ENCODE assay signal across 18 cellular contexts in the genomic region with DNA sequence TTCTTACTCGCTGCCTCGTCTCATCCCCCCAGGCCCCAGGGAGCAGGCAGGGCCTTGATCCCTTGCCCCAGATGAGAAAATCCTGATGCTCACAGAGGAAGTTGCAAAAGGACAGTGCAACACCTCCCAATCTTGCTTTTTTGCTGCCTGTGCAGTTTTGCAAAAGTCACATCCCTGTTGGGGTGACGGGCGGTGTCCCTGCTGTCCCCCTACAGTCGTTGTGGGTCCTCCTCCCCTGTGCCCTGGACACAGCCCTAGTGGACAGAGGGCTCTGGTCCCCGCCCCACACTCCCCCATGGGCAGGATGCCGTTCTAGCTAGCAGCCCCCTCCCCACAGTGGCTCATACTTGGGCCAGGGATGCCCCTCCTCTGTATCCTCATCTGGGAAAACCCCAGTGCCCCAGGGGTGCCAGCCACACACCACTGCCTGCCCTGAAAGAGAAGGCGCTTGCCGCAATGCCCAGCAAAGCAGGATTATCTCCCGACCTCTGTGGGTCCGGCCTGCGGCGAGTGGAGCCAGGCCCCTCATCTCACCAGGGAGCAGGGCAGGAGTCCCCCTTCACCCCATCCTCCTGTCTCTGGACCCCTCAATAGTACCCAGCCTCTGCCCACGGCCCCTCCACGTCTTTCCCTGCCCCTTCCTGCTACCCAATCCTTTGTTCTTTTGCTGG. TPM values are rescaled to one million over a fixed set of nuclear protein-coding genes. Genes with fewer than 3 reads are reported as not detected.
A peak's percentile ranks its signal among the peaks of the same experiment; 100 is the strongest.
DNase-seq lines count a peak whose midpoint lies in the region; ATAC-seq, FAIRE-seq and TF ChIP-seq lines count a peak whose summit lies in the region.
"Had no signal": no experiment of that assay in that cellular context is flagged by ENCODE, and none has a peak within 500 bp of the region (broad histone marks: within the 10 kb centered on the region; RNA-seq: fewer than 3 reads in every experiment).

No MANE protein-coding gene starts in this region.

- no peak for FAIRE-seq in A549 (lab: Jason Lieb, UNC)

- DNase-seq in A549 (ENCODE audit: low read depth in 1 of 2, low spot score in 1 of 2) (no peak), D341Med (ENCODE audit: low spot score) (peak; percentile 20), PC-9 (no peak), lower lobe of right lung (peak; percentile 77), NCI-H128 (lab: John Stamatoyannopoulos, UW; ENCODE audit: unreplicated experiment) (no peak), amygdala (lab: John Stamatoyannopoulos, UW) (no peak)
- DNase-seq: activated CD4-positive, alpha-beta T cell treated with anti-CD3 and anti-CD28 coated beads, Interleukin-2, amount 50 U/mL, for 4 hours; central memory CD4-positive, alpha-beta T cell; effector CD4-positive, alpha-beta T cell; gastrocnemius medialis; NCI-H1436; NCI-H2171; nucleus accumbens; stimulated activated CD4-positive, alpha-beta T cell treated with anti-CD3 and anti-CD28 coated beads, Interleukin-15, amount 100 ng/mL, for 24 hours had no signal

- POLR2A ChIA-PET in A549 (lab: Yijun Ruan, JAX), result interaction anchor here (1.2 kb wide), 1 partner anchor 18 kb away, joined by 13 read pairs; the partner anchor contains the start of gene CTSD
- POLR2A ChIA-PET in PC-9 (lab: Charles Lee; ENCODE audit: unreplicated experiment), result no interaction called here

- BruUV-seq in PC-9 (replicated peaks; lab: Mats Ljungman, UMichigan), result no TSS peak

- H3K36me3 ChIP-seq in PC-9 (ENCODE audit: low read depth), result no peaks in the 10 kb centered on the region
- H3K36me3 ChIP-seq in lower lobe of right lung, result no peaks in the 10 kb centered on the region
- H3K36me3 ChIP-seq: gastrocnemius medialis had no signal

- H3K4me3 ChIP-seq in A549, result no peak overlapping the region
- no peak overlapping the region for H3K4me3 ChIP-seq in PC-9
- H3K4me3 ChIP-seq in lower lobe of right lung, result peak overlapping the region; percentile 14
- H3K4me3 ChIP-seq: gastrocnemius medialis had no signal

- TF ChIP-seq EP300 in A549 (IDR thresholded peaks at IDR 0.05), result no peak

- intact Hi-C loops in PC-9 (cut with micrococcal nuclease; ENCODE audit: unreplicated experiment), result no loop called here
- intact Hi-C loops in lower lobe of right lung (cut with DNase I), result no loop called here

- peaks cover 34% of the 10 kb centered on the region for H3K4me1 ChIP-seq in A549
- H3K4me1 ChIP-seq in PC-9 (replicated peaks; ENCODE audit: insufficient read depth), result peaks cover 43% of the 10 kb centered on the region
- peaks cover 28% of the 10 kb centered on the region for H3K4me1 ChIP-seq in lower lobe of right lung
- H3K4me1 ChIP-seq: gastrocnemius medialis had no signal

- peak overlapping the region; percentile 45 to 75; a peak in 4 of 6 replicates for H3K27ac ChIP-seq in A549
- no peak overlapping the region for H3K27ac ChIP-seq in PC-9
- peak overlapping the region; percentile 82 for H3K27ac ChIP-seq in lower lobe of right lung
- H3K27ac ChIP-seq: gastrocnemius medialis had no signal

- H3K27me3 ChIP-seq in PC-9 (ENCODE audit: insufficient read depth, low read depth), result no peaks in the 10 kb centered on the region
- no peaks in the 10 kb centered on the region for H3K27me3 ChIP-seq in lower lobe of right lung (ENCODE audit: low read depth)
- H3K27me3 ChIP-seq: gastrocnemius medialis had no signal

- no peaks in the 10 kb centered on the region for H3K79me2 ChIP-seq in PC-9 (ENCODE audit: low read depth)

- CTCF ChIA-PET in A549 (lab: Yijun Ruan, JAX) (interaction anchor here (1.0 to 1.9 kb wide), 4 partner anchors 9 to 51 kb away, joined by 3 to 6 read pairs (median 4); no protein-coding TSS in a partner anchor), PC-9 (lab: Charles Lee) (no interaction called here)

- TF ChIP-seq POLR2A in A549 (IDR thresholded peaks at IDR 0.05; ENCODE audit: low read length), result no peak

- no peaks in the 10 kb centered on the region for H3F3A ChIP-seq in PC-9 (ENCODE audit: insufficient read depth, low read depth)

- ATAC-seq in A549 (no peak), lower lobe of right lung (peak; percentile 60 to 63), GM19035 (IDR thresholded peaks at IDR 0.05; ENCODE audit: unreplicated experiment) (no peak), GM18907 (IDR thresholded peaks at IDR 0.05; ENCODE audit: unreplicated experiment) (no peak)
- ATAC-seq: esophagus mucosa, gastrocnemius medialis had no signal

- H3K9me3 ChIP-seq in A549 (no peaks in the 10 kb centered on the region), PC-9 (ENCODE audit: insufficient read depth, low read depth) (no peaks in the 10 kb centered on the region), lower lobe of right lung (no peaks in the 10 kb centered on the region)
- H3K9me3 ChIP-seq: gastrocnemius medialis had no signal

- no peak overlapping the region; the same call in 2 of the 3 replicates for H3K4me2 ChIP-seq in A549
- peak overlapping the region; percentile 76 for H3K4me2 ChIP-seq in PC-9

- no peak overlapping the region for H2AFZ ChIP-seq in PC-9

- 89% methylated on average over 13 of the region's 15 CpGs for WGBS in A549 (ENCODE audit: missing lambda C conversion rate)

- H4K20me1 ChIP-seq in PC-9 (ENCODE audit: insufficient read depth), result no peaks in the 10 kb centered on the region

- TF ChIP-seq CTCF in A549 (IDR thresholded peaks at IDR 0.05) (no peak), PC-9 (conservative IDR thresholded peaks at IDR 0.05) (no peak), lower lobe of right lung (IDR thresholded peaks at IDR 0.05) (no peak)

- no peak for TF ChIP-seq RAD21 in A549 (conservative IDR thresholded peaks at IDR 0.05 in 1 of 2, IDR thresholded peaks at IDR 0.05 in 1 of 2)

- no peaks in the 10 kb centered on the region for H3K9me2 ChIP-seq in PC-9 (ENCODE audit: insufficient read depth)

TF ChIP-seq in A549, 52 proteins besides CTCF, POLR2A, EP300 and RAD21:
- peak; percentile 91 for TF ChIP-seq MAFK (IDR thresholded peaks at IDR 0.05; ENCODE audit: partially characterized antibody)
- no peak for TF ChIP-seq HOXB5 (CRISPR knock-in tag; IDR thresholded peaks at IDR 0.05)
TF ChIP-seq in A549: peak in this region for 1.

RNA-seq across cellular contexts. Expression of gene CTSD, which starts 18.4 kb away (rescaled TPM):
- 74.0 and 117 TPM in 2 replicates for polyA plus RNA-seq in A549 (2011; rRNA removed)
- 138 and 190 TPM in 2 replicates for polyA plus RNA-seq in A549 (2012; cell fraction: cytosol; rRNA removed)
- polyA plus RNA-seq in A549 (2012; cell fraction: nucleus; rRNA removed), result 412 and 531 TPM in 2 replicates
- polyA plus RNA-seq in A549 (2017; fragmentation: RNase III; extraction: RNeasy Plus Mini Kit Qiagen cat#74134 plus additional on column Dnase treatment), result 259 to 326 TPM (median 310 TPM) in 3 replicates
- polyA minus RNA-seq in A549 (2011; rRNA and poly(A)+ RNA removed), result 201 and 253 TPM in 2 replicates
- total RNA-seq in PC-9 (2021), result 735 and 993 TPM in 2 replicates
- 2,919 TPM for total RNA-seq in lower lobe of right lung

RNA-seq across cellular contexts. Expression of gene IFITM10, which starts 31.8 kb away (rescaled TPM):
- polyA plus RNA-seq in A549 (2011; rRNA removed) (0.26 and 0.28 TPM in 2 replicates), A549 (2017; fragmentation: RNase III; extraction: RNeasy Plus Mini Kit Qiagen cat#74134 plus additional on column Dnase treatment) (0.55 to 0.78 TPM (median 0.67 TPM) in 3 replicates)
- polyA plus RNA-seq in A549 (2012; cell fraction: cytosol; rRNA removed), result 0.13 and 0.14 TPM in 2 replicates
- 0.79 and 1.6 TPM in 2 replicates for polyA plus RNA-seq in A549 (2012; cell fraction: nucleus; rRNA removed)
- polyA minus RNA-seq in A549 (2011; rRNA and poly(A)+ RNA removed), result 0.10 and 0.29 TPM in 2 replicates
- total RNA-seq in PC-9 (2021) (4.2 and 5.5 TPM in 2 replicates), lower lobe of right lung (9.2 TPM)

RNA-seq across cellular contexts. Expression of gene SYT8, which starts 52.6 kb away (rescaled TPM):
- not detected in 2 replicates for polyA plus RNA-seq in A549 (2011; rRNA removed)
- polyA plus RNA-seq in A549 (2012; cell fraction: cytosol; rRNA removed), result 0.06 TPM in 1 of 2 replicates, not detected in the other
- 0.34 and 0.70 TPM in 2 replicates for polyA plus RNA-seq in A549 (2012; cell fraction: nucleus; rRNA removed)
- polyA plus RNA-seq in A549 (2017; fragmentation: RNase III; extraction: RNeasy Plus Mini Kit Qiagen cat#74134 plus additional on column Dnase treatment), result 0.21 to 0.25 TPM (median 0.22 TPM) in 3 replicates
- polyA minus RNA-seq in A549 (2011; rRNA and poly(A)+ RNA removed), result not detected in 2 replicates
- 8.9 and 12.1 TPM in 2 replicates for total RNA-seq in PC-9 (2021)
- total RNA-seq in lower lobe of right lung, result 18.5 TPM
- total RNA-seq: gastrocnemius medialis; T-helper 1 cell treated with Interleukin-12 subunit alpha and Interleukin-12 subunit beta and Interleukin-4 antibody, amounts not matched to agents 30 ng/mL and 1 ng/mL, for 36 hours had no signal

RNA-seq across cellular contexts. Expression of gene TNNI2, which starts 56.6 kb away (rescaled TPM):
- polyA plus RNA-seq in A549 (2011; rRNA removed) (not detected in 2 replicates), A549 (2017; fragmentation: RNase III; extraction: RNeasy Plus Mini Kit Qiagen cat#74134 plus additional on column Dnase treatment) (not detected in 3 replicates)
- not detected in 2 replicates for polyA plus RNA-seq in A549 (2012; cell fraction: cytosol; rRNA removed)
- 0.31 TPM in 1 of 2 replicates, not detected in the other for polyA plus RNA-seq in A549 (2012; cell fraction: nucleus; rRNA removed)
- not detected in 2 replicates for polyA minus RNA-seq in A549 (2011; rRNA and poly(A)+ RNA removed)
- total RNA-seq in PC-9 (2021) (4.9 and 7.8 TPM in 2 replicates), lower lobe of right lung (17.7 TPM)
- total RNA-seq: T-helper 1 cell treated with Interleukin-12 subunit alpha and Interleukin-12 subunit beta and Interleukin-4 antibody, amounts not matched to agents 30 ng/mL and 1 ng/mL, for 36 hours had no signal

Comparison
In these comparisons a context has a peak if more than half of its experiments do, and no peak if none do; other contexts are left out.
1. ATAC-seq: peak in lower lobe of right lung (2 of 2); none in A549 (0 of 2), GM19035 (single experiment) and GM18907 (single experiment).
2. DNase-seq: peak in D341Med (single experiment) and lower lobe of right lung (single experiment); none in A549 (0 of 2), PC-9 (0 of 2), NCI-H128 (single experiment) and amygdala (0 of 56).